In genomic region chr1:154902920-154903566, GRCh38 we compare ENCODE assay signal across 23 cellular contexts. TPM values are rescaled to one million over a fixed set of nuclear protein-coding genes. Genes with fewer than 3 reads are reported as not detected.
DNase-seq lines count a peak whose midpoint lies in the region; ATAC-seq, FAIRE-seq and TF ChIP-seq lines count a peak whose summit lies in the region.
"Had no signal": no experiment of that assay in that cellular context is flagged by ENCODE, and none has a peak within 500 bp of the region (broad histone marks: within the 10 kb centered on the region; RNA-seq: fewer than 3 reads in every experiment).

No MANE protein-coding gene starts in this region.

- BruUV-seq in IMR-90 (replicated peaks; lab: Mats Ljungman, UMichigan) = no TSS peak
- BruUV-seq in K562 (replicated peaks; lab: Mats Ljungman, UMichigan) = no TSS peak

- in situ Hi-C loops in IMR-90 (cut with MboI; ENCODE audit: low sequenced_read_pairs) (no loop called here), K562 (cut with MboI) (no loop called here)

- H3K18ac ChIP-seq in IMR-90 (ENCODE audit: low read depth, low read length) = no peak overlapping the region

- H2BK120ac ChIP-seq in IMR-90 (ENCODE audit: low read depth, low read length) = no peak overlapping the region

- no peaks in the 10 kb centered on the region for H4K20me1 ChIP-seq in IMR-90 (ENCODE audit: insufficient read depth, low read length)
- no peaks in the 10 kb centered on the region for H4K20me1 ChIP-seq in K562 (replicated peaks; ENCODE audit: control insufficient read depth, insufficient read depth, low read length)

- ATAC-seq in IMR-90 (ENCODE audit: low read depth) (no peak), K562 (no peak), HG02884 (IDR thresholded peaks at IDR 0.05; ENCODE audit: unreplicated experiment) (no peak), GM18858 (IDR thresholded peaks at IDR 0.05; ENCODE audit: unreplicated experiment) (no peak)

- TF ChIP-seq EP300 in K562 (IDR thresholded peaks at IDR 0.05; ENCODE audit: low read length) = no peak

- no peak for TF ChIP-seq POLR2A in IMR-90 (IDR thresholded peaks at IDR 0.05; ENCODE audit: low read depth, low read length)
- no peak for TF ChIP-seq POLR2A in K562 (conservative IDR thresholded peaks at IDR 0.05)

- H4K8ac ChIP-seq in IMR-90 (ENCODE audit: low read depth in 2 of 2, low read length in 2 of 2) = no peak overlapping the region

- no peak overlapping the region for H2AK5ac ChIP-seq in IMR-90 (ENCODE audit: low read depth, low read length)

- CTCF ChIA-PET in IMR-90 (lab: Yijun Ruan, JAX) = no interaction called here
- CTCF ChIA-PET in K562 (lab: Yijun Ruan, JAX; ENCODE audit: low intra/inter-chr PET ratio) = no interaction called here

- H3K4me3 ChIP-seq in IMR-90 (ENCODE audit: insufficient read depth, low read depth, low read length) = no peak overlapping the region
- no peak overlapping the region for H3K4me3 ChIP-seq in K562
- H3K4me3 ChIP-seq: HAP-1 had no signal

- H4K91ac ChIP-seq in IMR-90 (ENCODE audit: insufficient read depth, low read depth, low read length) = no peak overlapping the region

- TF ChIP-seq CTCF in IMR-90 (conservative IDR thresholded peaks at IDR 0.05; ENCODE audit: low read depth, low read length) (no peak), K562 (IDR thresholded peaks at IDR 0.05 in 2 of 3, conservative IDR thresholded peaks at IDR 0.05 in 1 of 3; ENCODE audit: insufficient read depth in 2 of 3, low read depth in 1 of 3, low read length in 3 of 3) (no peak)

- dilution Hi-C loops in IMR-90 (cut with HindIII; ENCODE audit: low sequenced_read_pairs, unreplicated experiment) = no loop called here

- H3K9me3 ChIP-seq in IMR-90 (ENCODE audit: control insufficient read depth, insufficient read depth, low read length) (peaks cover 5% of the 10 kb centered on the region; the same call in 1 of the 2 replicates), K562 (replicated peaks; ENCODE audit: control insufficient read depth, insufficient read depth, low read depth, low read length) (no peaks in the 10 kb centered on the region; the same call in 1 of the 2 replicates)
- H3K9me3 ChIP-seq: BE2C had no signal

- H2AFZ ChIP-seq in IMR-90 (replicated peaks; ENCODE audit: low read length, poor library complexity) (no peak overlapping the region), K562 (ENCODE audit: low read depth, low read length) (peak overlapping the region; percentile 35; the same call in 1 of the 2 replicates)

- no peak for FAIRE-seq in K562 (lab: Jason Lieb, UNC)
- FAIRE-seq: G401.6, GM12892, GM18507 had no signal

- no peak overlapping the region for H4K5ac ChIP-seq in IMR-90 (ENCODE audit: low read depth, low read length)

- H3K4me1 ChIP-seq in IMR-90 (ENCODE audit: control insufficient read depth, insufficient read depth, low read length) (no peaks in the 10 kb centered on the region; the same call in 1 of the 2 replicates), K562 (replicated peaks in 1 of 2; ENCODE audit: control insufficient read depth in 2 of 2, insufficient read depth in 2 of 2, low read length in 2 of 2) (no peaks in the 10 kb centered on the region)
- H3K4me1 ChIP-seq: BE2C had no signal

- H3K79me1 ChIP-seq in IMR-90 (ENCODE audit: low read depth in 1 of 2, low read length in 2 of 2) = no peaks in the 10 kb centered on the region

- no peak overlapping the region for H2BK15ac ChIP-seq in IMR-90 (ENCODE audit: low read depth, low read length)

- H2BK20ac ChIP-seq in IMR-90 (ENCODE audit: low read depth, low read length) = no peak overlapping the region

- H3K27ac ChIP-seq in IMR-90 (ENCODE audit: insufficient read depth, low read length) (no peak overlapping the region), K562 (ENCODE audit: extremely low read depth, low read depth, low read length) (no peak overlapping the region)
- H3K27ac ChIP-seq: HL-60 had no signal

- H3K9me1 ChIP-seq in IMR-90 (ENCODE audit: insufficient read depth, low read length) (no peaks in the 10 kb centered on the region), K562 (ENCODE audit: control insufficient read depth, insufficient read depth, low read length) (no peaks in the 10 kb centered on the region)

- H3K9ac ChIP-seq in IMR-90 (ENCODE audit: low read depth, low read length) (no peak overlapping the region), K562 (ENCODE audit: insufficient read depth in 1 of 2, low read depth in 2 of 2, low read length in 2 of 2) (no peak overlapping the region; a peak in 1 of 4 replicates)

- POLR2A ChIA-PET in IMR-90 (lab: Charles Lee; ENCODE audit: unreplicated experiment) = no interaction called here
- POLR2A ChIA-PET in K562 (lab: Yijun Ruan, JAX) = no interaction called here

- H3K14ac ChIP-seq in IMR-90 (replicated peaks; ENCODE audit: low read depth, low read length) = no peak overlapping the region

- no peak overlapping the region for H2BK5ac ChIP-seq in IMR-90 (ENCODE audit: low read depth, low read length, poor library complexity, severe bottlenecking)

- no peak overlapping the region for H3K4ac ChIP-seq in IMR-90 (ENCODE audit: low read depth, low read length)

- no peak overlapping the region for H2AK9ac ChIP-seq in IMR-90 (replicated peaks; ENCODE audit: low read depth, low read length, poor library complexity)

- TF ChIP-seq RAD21 in IMR-90 (IDR thresholded peaks at IDR 0.05; ENCODE audit: low read length) = no peak
- no peak for TF ChIP-seq RAD21 in K562 (CRISPR knock-in tag; conservative IDR thresholded peaks at IDR 0.05 in 1 of 2, IDR thresholded peaks at IDR 0.05 in 1 of 2)

- H3K23ac ChIP-seq in IMR-90 (ENCODE audit: low read depth, low read length) = no peak overlapping the region

- H3K27me3 ChIP-seq in IMR-90 (ENCODE audit: control insufficient read depth, insufficient read depth, low read length) (peaks cover 17% of the 10 kb centered on the region), K562 (ENCODE audit: control insufficient read depth in 2 of 2, insufficient read depth in 2 of 2, low read length in 2 of 2) (no peaks in the 10 kb centered on the region)
- H3K27me3 ChIP-seq: BE2C had no signal

- intact Hi-C loops in IMR-90 (cut with micrococcal nuclease) (no loop called here), K562 (cut with micrococcal nuclease) (no loop called here)

- H3K36me3 ChIP-seq in IMR-90 (ENCODE audit: control insufficient read depth, insufficient read depth, low read length) (no peaks in the 10 kb centered on the region), K562 (ENCODE audit: control insufficient read depth, insufficient read depth, low read length) (no peaks in the 10 kb centered on the region)
- H3K36me3 ChIP-seq: BE2C, HAP-1 had no signal

- peak; percentile 10 for DNase-seq in EH (ENCODE audit: low read depth)
- no peak for DNase-seq in IMR-90
- no peak for DNase-seq in K562 (ENCODE audit: extremely low read depth in 1 of 4, low spot score in 3 of 4)
- DNase-seq in fibroblast of gingiva (ENCODE audit: low read depth) = peak; percentile 14
- no peak for DNase-seq in NCI-H2029 (lab: John Stamatoyannopoulos, UW)
- DNase-seq in inferior parietal cortex (ENCODE audit: extremely low spot score) = no peak
- DNase-seq: BE2C; C1 segment of cervical spinal cord; CD4-positive, CD25-positive, alpha-beta regulatory T cell; CD8-positive, alpha-beta memory T cell; COR-L47; DMS 273 treated with DMSO at 0.1 percent for 48 hours; DMS53; DND-41; Karpas-422; KBM-7 had no signal

- no peak overlapping the region for H3K56ac ChIP-seq in IMR-90 (ENCODE audit: extremely low read depth, insufficient read depth, low read length)

- H3K79me2 ChIP-seq in K562 (ENCODE audit: control insufficient read depth, insufficient read depth, low read length) = no peaks in the 10 kb centered on the region

- WGBS in IMR-90 (ENCODE audit: extremely low coverage in 2 of 2, insufficient read length in 1 of 2), 2 experiments = no CpG with 5 or more reads among the region's 3 CpGs
- WGBS in K562 (ENCODE audit: insufficient coverage, low coverage, missing lambda C conversion rate) = 25% methylated on average over 3 of the region's 3 CpGs

- no peak overlapping the region for H3K4me2 ChIP-seq in IMR-90 (ENCODE audit: low read depth, low read length)
- no peak overlapping the region for H3K4me2 ChIP-seq in K562 (ENCODE audit: insufficient read depth, low read length)

RNA-seq across cellular contexts. Expression of gene KCNN3, which starts 33.0 kb away (rescaled TPM):
- total RNA-seq in IMR-90 (2012; rRNA removed) (not detected in 2 replicates), K562 (2014; rRNA removed) (0.12 TPM in 1 of 2 replicates, not detected in the other), K562 (2014; rRNA removed; fragmentation: Illumina TruSeq; extraction: Trizol) (not detected in 2 replicates), K562 (2015; rRNA removed; fragmentation: Illumina TruSeq; extraction: Trizol) (not detected in 2 replicates), K562 (2021) (0.02 and 0.04 TPM in 2 replicates)
- polyA plus RNA-seq in IMR-90 (2012; rRNA removed) (0.02 and 0.07 TPM in 2 replicates), K562 (2011; rRNA removed) (0.03 TPM in 1 of 2 replicates, not detected in the other), K562 (2014; fragmentation: Illumina TruSeq; extraction: Trizol) (not detected in 2 replicates), K562 (2014; fragmentation: Nextera tagmentation; extraction: Ambion mirVana) (not detected), K562 (2014; rRNA removed) (0.03 TPM in 1 of 2 replicates, not detected in the other)
- under 0.01 and 0.02 TPM in 2 replicates for polyA plus RNA-seq in IMR-90 (2012; cell fraction: cytosol; rRNA removed)
- polyA plus RNA-seq in IMR-90 (2012; cell fraction: nucleus; rRNA removed; ENCODE audit: low replicate concordance) = 0.01 and 0.05 TPM in 2 replicates
- 0.12 TPM in 1 of 2 replicates, not detected in the other for total RNA-seq in K562 (2011; cell fraction: chromatin; rRNA removed; ENCODE audit: low replicate concordance)
- total RNA-seq in K562 (2011; cell fraction: nucleolus; rRNA removed) = 0.17 TPM in 1 of 2 replicates, not detected in the other
- not detected in 2 replicates for total RNA-seq in K562 (2011; cell fraction: nucleoplasm; rRNA removed)
- polyA plus RNA-seq in K562 (2011; cell fraction: cytosol; rRNA removed) = 0.01 and 0.07 TPM in 2 replicates
- polyA plus RNA-seq in K562 (2011; cell fraction: nucleus; rRNA removed) = 0.01 and 0.07 TPM in 2 replicates
- 0.03 and 0.14 TPM in 2 replicates for polyA plus RNA-seq in K562 (2012)
- polyA minus RNA-seq in K562 (2011; rRNA and poly(A)+ RNA removed) = 0.07 TPM in 1 of 2 replicates, not detected in the other
- not detected in 2 replicates for polyA minus RNA-seq in K562 (2011; cell fraction: cytosol; rRNA and poly(A)+ RNA removed)
- not detected in 2 replicates for polyA minus RNA-seq in K562 (2011; cell fraction: nucleus; rRNA and poly(A)+ RNA removed)
- polyA plus RNA-seq: CD4-positive, CD25-positive, alpha-beta regulatory T cell; CD8-positive, alpha-beta memory T cell had no signal

RNA-seq across cellular contexts. Expression of gene PMVK, which starts 33.5 kb away (rescaled TPM):
- 7.2 and 9.0 TPM in 2 replicates for total RNA-seq in IMR-90 (2012; rRNA removed)
- polyA plus RNA-seq in IMR-90 (2012; rRNA removed) = 28.1 and 31.8 TPM in 2 replicates
- 32.4 and 35.3 TPM in 2 replicates for polyA plus RNA-seq in IMR-90 (2012; cell fraction: cytosol; rRNA removed)
- 8.8 and 9.7 TPM in 2 replicates for polyA plus RNA-seq in IMR-90 (2012; cell fraction: nucleus; rRNA removed; ENCODE audit: low replicate concordance)
- total RNA-seq in K562 (2011; cell fraction: chromatin; rRNA removed; ENCODE audit: low replicate concordance) = 0.67 and 3.0 TPM in 2 replicates
- total RNA-seq in K562 (2011; cell fraction: nucleolus; rRNA removed) = 3.2 and 5.5 TPM in 2 replicates
- 2.6 and 3.1 TPM in 2 replicates for total RNA-seq in K562 (2011; cell fraction: nucleoplasm; rRNA removed)
- total RNA-seq in K562 (2014; rRNA removed) = 6.3 and 6.5 TPM in 2 replicates
- 4.7 and 6.0 TPM in 2 replicates for total RNA-seq in K562 (2014; rRNA removed; fragmentation: Illumina TruSeq; extraction: Trizol)
- 9.4 and 9.9 TPM in 2 replicates for total RNA-seq in K562 (2015; rRNA removed; fragmentation: Illumina TruSeq; extraction: Trizol)
- 11.8 and 14.1 TPM in 2 replicates for total RNA-seq in K562 (2021)
- polyA plus RNA-seq in K562 (2011; rRNA removed) = 9.5 and 11.4 TPM in 2 replicates
- polyA plus RNA-seq in K562 (2011; cell fraction: cytosol; rRNA removed) = 10.1 and 13.2 TPM in 2 replicates
- polyA plus RNA-seq in K562 (2011; cell fraction: nucleus; rRNA removed) = 3.5 and 5.5 TPM in 2 replicates
- 23.3 and 24.8 TPM in 2 replicates for polyA plus RNA-seq in K562 (2012)
- polyA plus RNA-seq in K562 (2014; fragmentation: Illumina TruSeq; extraction: Trizol) = 6.3 and 9.6 TPM in 2 replicates
- 1 to 10 TPM; 1.1 to 3.8 TPM for polyA plus RNA-seq in K562 (2014; fragmentation: Nextera tagmentation; extraction: Ambion mirVana)
- polyA plus RNA-seq in K562 (2014; rRNA removed) = 15.3 and 16.4 TPM in 2 replicates
- polyA minus RNA-seq in K562 (2011; rRNA and poly(A)+ RNA removed) = 3.7 and 5.3 TPM in 2 replicates
- polyA minus RNA-seq in K562 (2011; cell fraction: cytosol; rRNA and poly(A)+ RNA removed) = 5.9 and 6.6 TPM in 2 replicates
- 1.5 and 1.7 TPM in 2 replicates for polyA minus RNA-seq in K562 (2011; cell fraction: nucleus; rRNA and poly(A)+ RNA removed)

RNA-seq across cellular contexts. Expression of gene PBXIP1, which starts 52.9 kb away (rescaled TPM):
- total RNA-seq in IMR-90 (2012; rRNA removed) (24.2 and 28.3 TPM in 2 replicates), K562 (2014; rRNA removed) (8.2 and 10.2 TPM in 2 replicates), K562 (2014; rRNA removed; fragmentation: Illumina TruSeq; extraction: Trizol) (2.7 and 3.0 TPM in 2 replicates), K562 (2015; rRNA removed; fragmentation: Illumina TruSeq; extraction: Trizol) (4.9 and 5.1 TPM in 2 replicates), K562 (2021) (6.3 and 8.3 TPM in 2 replicates)
- polyA plus RNA-seq in IMR-90 (2012; rRNA removed) (40.5 and 44.2 TPM in 2 replicates), K562 (2011; rRNA removed) (6.9 and 7.9 TPM in 2 replicates), K562 (2014; fragmentation: Illumina TruSeq; extraction: Trizol) (5.8 and 6.8 TPM in 2 replicates), K562 (2014; fragmentation: Nextera tagmentation; extraction: Ambion mirVana) (under 1 TPM; 0.13 to 0.22 TPM), K562 (2014; rRNA removed) (8.0 TPM in 2 replicates)
- 36.1 and 53.6 TPM in 2 replicates for polyA plus RNA-seq in IMR-90 (2012; cell fraction: cytosol; rRNA removed)
- 41.6 and 43.1 TPM in 2 replicates for polyA plus RNA-seq in IMR-90 (2012; cell fraction: nucleus; rRNA removed; ENCODE audit: low replicate concordance)
- total RNA-seq in K562 (2011; cell fraction: chromatin; rRNA removed; ENCODE audit: low replicate concordance) = 10.0 and 21.8 TPM in 2 replicates
- 12.2 and 13.8 TPM in 2 replicates for total RNA-seq in K562 (2011; cell fraction: nucleolus; rRNA removed)
- total RNA-seq in K562 (2011; cell fraction: nucleoplasm; rRNA removed) = 14.2 and 19.3 TPM in 2 replicates
- 7.4 and 8.1 TPM in 2 replicates for polyA plus RNA-seq in K562 (2011; cell fraction: cytosol; rRNA removed)
- 14.0 and 19.5 TPM in 2 replicates for polyA plus RNA-seq in K562 (2011; cell fraction: nucleus; rRNA removed)
- 8.3 and 23.2 TPM in 2 replicates for polyA plus RNA-seq in K562 (2012)
- 3.3 and 4.3 TPM in 2 replicates for polyA minus RNA-seq in K562 (2011; rRNA and poly(A)+ RNA removed)
- 4.0 and 9.3 TPM in 2 replicates for polyA minus RNA-seq in K562 (2011; cell fraction: cytosol; rRNA and poly(A)+ RNA removed)
- polyA minus RNA-seq in K562 (2011; cell fraction: nucleus; rRNA and poly(A)+ RNA removed) = 2.8 and 3.6 TPM in 2 replicates

RNA-seq across cellular contexts. Expression of gene PYGO2, which starts 58.5 kb away (rescaled TPM):
- total RNA-seq in IMR-90 (2012; rRNA removed) (5.3 and 5.4 TPM in 2 replicates), K562 (2014; rRNA removed) (18.2 and 28.9 TPM in 2 replicates), K562 (2014; rRNA removed; fragmentation: Illumina TruSeq; extraction: Trizol) (15.2 and 15.8 TPM in 2 replicates), K562 (2015; rRNA removed; fragmentation: Illumina TruSeq; extraction: Trizol) (17.7 and 18.1 TPM in 2 replicates), K562 (2021) (36.2 and 36.7 TPM in 2 replicates)
- polyA plus RNA-seq in IMR-90 (2012; rRNA removed) (12.3 and 14.8 TPM in 2 replicates), K562 (2011; rRNA removed) (23.5 and 28.3 TPM in 2 replicates), K562 (2014; fragmentation: Illumina TruSeq; extraction: Trizol) (32.5 and 34.3 TPM in 2 replicates), K562 (2014; fragmentation: Nextera tagmentation; extraction: Ambion mirVana) (1 to 10 TPM; 8.3 to 8.6 TPM), K562 (2014; rRNA removed) (24.6 and 28.1 TPM in 2 replicates)
- 7.8 and 8.6 TPM in 2 replicates for polyA plus RNA-seq in IMR-90 (2012; cell fraction: cytosol; rRNA removed)
- 28.6 and 31.8 TPM in 2 replicates for polyA plus RNA-seq in IMR-90 (2012; cell fraction: nucleus; rRNA removed; ENCODE audit: low replicate concordance)
- 24.1 and 50.9 TPM in 2 replicates for total RNA-seq in K562 (2011; cell fraction: chromatin; rRNA removed; ENCODE audit: low replicate concordance)
- 40.4 and 41.1 TPM in 2 replicates for total RNA-seq in K562 (2011; cell fraction: nucleolus; rRNA removed)
- 36.8 and 44.0 TPM in 2 replicates for total RNA-seq in K562 (2011; cell fraction: nucleoplasm; rRNA removed)
- 26.2 and 37.5 TPM in 2 replicates for polyA plus RNA-seq in K562 (2011; cell fraction: cytosol; rRNA removed)
- 43.0 and 57.2 TPM in 2 replicates for polyA plus RNA-seq in K562 (2011; cell fraction: nucleus; rRNA removed)
- 25.4 and 27.4 TPM in 2 replicates for polyA plus RNA-seq in K562 (2012)
- polyA minus RNA-seq in K562 (2011; rRNA and poly(A)+ RNA removed) = 14.7 and 16.1 TPM in 2 replicates
- polyA minus RNA-seq in K562 (2011; cell fraction: cytosol; rRNA and poly(A)+ RNA removed) = 13.7 and 16.1 TPM in 2 replicates
- polyA minus RNA-seq in K562 (2011; cell fraction: nucleus; rRNA and poly(A)+ RNA removed) = 13.5 and 15.3 TPM in 2 replicates

Comparison
In these comparisons a context has a peak if more than half of its experiments do, and no peak if none do; other contexts are left out.
1. DNase-seq: peak in EH (single experiment) and fibroblast of gingiva (single experiment); none in IMR-90 (single experiment), K562 (0 of 4), NCI-H2029 (single experiment) and inferior parietal cortex (single experiment).